ENCODE assay signal across 6 cellular contexts in the genomic region with DNA sequence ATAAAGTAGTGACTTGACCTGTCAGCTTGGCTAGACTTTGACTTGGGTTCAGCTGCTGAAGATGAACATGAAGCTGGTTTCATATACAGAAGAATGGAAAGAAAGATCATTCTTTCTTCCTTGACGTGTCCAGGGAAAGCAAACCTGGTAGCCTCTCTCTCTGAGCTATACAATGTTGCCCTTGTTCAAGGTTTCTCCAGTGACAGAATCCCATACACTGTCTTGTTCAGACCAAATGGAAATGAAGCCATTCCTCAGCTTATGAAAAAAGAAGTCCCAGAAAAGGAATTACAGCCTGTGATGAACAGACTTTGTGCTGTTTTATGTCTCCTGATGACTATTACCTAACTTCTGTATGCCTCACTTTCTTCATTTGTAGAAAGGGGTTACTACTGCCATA.
"Had no signal": no experiment of that assay in that cellular context is flagged by ENCODE, and none has a peak within 500 bp of the region (broad histone marks: within the 10 kb centered on the region; RNA-seq: fewer than 3 reads in every experiment).

No MANE protein-coding gene starts in this region.

- ATAC-seq: HepG2, K562 had no signal

- H3K27ac Mint-ChIP-seq: IgD-negative memory B cell had no signal

- DNase-seq: IMR-90, KBM-7, KG1 had no signal

- H3K4me3 Mint-ChIP-seq: IgD-negative memory B cell had no signal

- H3K9me3 Mint-ChIP-seq: IgD-negative memory B cell had no signal
